ENCODE assay signal across 21 cellular contexts in genomic region chr6:43976706-43977403, GRCh38.
"Had no signal": no experiment of that assay in that cellular context is flagged by ENCODE, and none has a peak within 500 bp of the region (broad histone marks: within the 10 kb centered on the region; RNA-seq: fewer than 3 reads in every experiment).

No MANE protein-coding gene starts in this region.

- H3K4me1 Mint-ChIP-seq: activated naive CD4-positive, alpha-beta T cell treated with anti-CD3 and anti-CD28 coated beads, Interleukin-2, amount 50 U/mL, for 24 hours had no signal

- H3K27ac Mint-ChIP-seq: activated naive CD4-positive, alpha-beta T cell treated with anti-CD3 and anti-CD28 coated beads, Interleukin-2, amount 50 U/mL, for 24 hours; neural progenitor cell; WTC11 had no signal

- ATAC-seq: body of pancreas, WTC11 had no signal

- H3K27me3 ChIP-seq: body of pancreas, cardiac muscle cell, hepatocyte, neural progenitor cell, right atrium auricular region, tibial artery had no signal

- H3K9me3 Mint-ChIP-seq: activated naive CD4-positive, alpha-beta T cell treated with anti-CD3 and anti-CD28 coated beads, Interleukin-2, amount 50 U/mL, for 24 hours had no signal

- H3K9me3 ChIP-seq: body of pancreas, prostate gland, right atrium auricular region, tibial artery had no signal

- H3K36me3 ChIP-seq: cardiac muscle cell, left ventricle myocardium inferior, neural progenitor cell, prostate gland, right atrium auricular region, spleen, tibial artery had no signal

- H3K27ac ChIP-seq: body of pancreas, cardiac muscle cell, hepatocyte, left ventricle myocardium inferior, neural progenitor cell, prostate gland, right atrium auricular region, spleen, tibial artery had no signal

- H3K27me3 Mint-ChIP-seq: activated naive CD4-positive, alpha-beta T cell treated with anti-CD3 and anti-CD28 coated beads, Interleukin-2, amount 50 U/mL, for 24 hours had no signal

- H3K4me1 ChIP-seq: neural progenitor cell, prostate gland had no signal

- H3K4me3 Mint-ChIP-seq: activated naive CD4-positive, alpha-beta T cell treated with anti-CD3 and anti-CD28 coated beads, Interleukin-2, amount 50 U/mL, for 24 hours; neural progenitor cell; WTC11 had no signal

- H3K36me3 Mint-ChIP-seq: activated naive CD4-positive, alpha-beta T cell treated with anti-CD3 and anti-CD28 coated beads, Interleukin-2, amount 50 U/mL, for 24 hours; neural progenitor cell; WTC11 had no signal

- DNase-seq: activated gamma-delta T cell treated with Interleukin-2 at 50 U/mL for 16 hours; activated T-cell treated with anti-CD3 and anti-CD28 coated beads, Interleukin-2, amount 50 U/mL, for 1 hour; anterior cingulate cortex; body of pancreas; effector CD8-positive, alpha-beta T cell; foreskin melanocyte; glutamatergic neuron; kidney glomerular epithelial cell; left ventricle myocardium inferior; mammary epithelial cell; spleen; stimulated activated CD4-positive, alpha-beta T cell treated with anti-CD3 and anti-CD28 coated beads, Interleukin-4, amount 100 ng/mL, for 1 hour; T-helper 1 cell; tibial artery had no signal

- H3K4me3 ChIP-seq: body of pancreas, cardiac muscle cell, hepatocyte, left ventricle myocardium inferior, neural progenitor cell, prostate gland, right atrium auricular region, spleen, tibial artery had no signal
